Comparison of ENCODE assay signal across 31 cellular contexts in the genomic region with DNA sequence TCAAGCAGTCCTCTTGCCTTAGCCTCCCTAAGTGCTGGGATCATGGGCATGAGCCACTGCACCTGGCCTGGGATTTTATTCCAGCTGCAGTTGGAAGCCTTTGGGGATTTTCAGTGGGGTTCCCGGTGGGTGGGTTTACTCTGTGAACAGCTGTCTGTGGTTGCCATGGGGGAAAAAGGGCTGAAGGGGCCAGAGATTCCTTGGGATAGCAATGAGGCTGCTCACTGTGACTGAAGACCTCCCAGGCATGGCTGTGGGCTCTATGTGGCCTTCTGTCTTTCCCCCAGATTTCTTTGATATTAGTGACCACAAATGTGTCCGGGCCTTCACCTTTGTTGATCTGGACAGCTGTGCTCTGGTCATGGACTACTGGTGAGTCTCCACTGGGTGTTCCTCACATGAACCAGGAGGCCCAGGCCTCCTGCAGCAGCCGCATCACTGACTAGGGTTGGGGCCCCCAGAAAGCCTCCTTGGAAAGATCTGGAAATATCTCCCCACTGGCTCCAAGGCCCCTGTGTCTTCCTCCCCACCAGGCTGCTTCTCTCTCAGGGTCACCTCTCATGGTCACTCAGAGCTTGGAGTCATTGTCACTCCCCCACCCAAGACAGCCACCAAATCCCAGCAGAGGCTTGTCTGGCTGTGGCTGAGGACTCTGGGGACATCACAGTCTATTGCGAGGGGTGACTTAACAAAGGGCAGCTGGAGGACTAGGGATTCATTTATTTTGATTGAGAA. TPM values are rescaled to one million over a fixed set of nuclear protein-coding genes. Genes with fewer than 3 reads are reported as not detected.
"Had no signal": no experiment of that assay in that cellular context is flagged by ENCODE, and none has a peak within 500 bp of the region (broad histone marks: within the 10 kb centered on the region; RNA-seq: fewer than 3 reads in every experiment).

No MANE protein-coding gene starts in this region.

- H3K27ac Mint-ChIP-seq: activated B cell treated with CpG ODN at 0.5 μM for 24 hours; activated CD4-positive, alpha-beta memory T cell treated with anti-CD3 and anti-CD28 coated beads for 36 hours; activated naive CD8-positive, alpha-beta T cell treated with anti-CD3 and anti-CD28 coated beads for 36 hours; activated T-helper 1 cell treated with anti-CD3 and anti-CD28 coated beads, Interleukin-12 subunit alpha, Interleukin-12 subunit beta, Interleukin-2, Interleukin-4 antibody, amounts not matched to agents 30 ng/mL and 10 ng/mL and 1 ng/mL, durations not matched to agents 14 hours and 24 hours and 36 hours had no signal

- H3K36me3 ChIP-seq: brain microvascular endothelial cell had no signal

- DNase-seq: activated B cell treated with CpG ODN at 0.5 μM for 24 hours; activated CD4-positive, alpha-beta memory T cell treated with anti-CD3 and anti-CD28 coated beads for 36 hours; activated CD4-positive, alpha-beta T cell treated with anti-CD3 and anti-CD28 coated beads for 4 hours; activated CD4-positive, alpha-beta T cell treated with anti-CD3 and anti-CD28 coated beads, Interleukin-2, amount 50 U/mL, for 1 hour; activated CD4-positive, CD25-positive, alpha-beta regulatory T cell treated with anti-CD3 and anti-CD28 coated beads, Interleukin-2, amount 50 U/mL, for 72 hours; activated CD8-positive, alpha-beta memory T cell treated with anti-CD3 and anti-CD28 coated beads, Interleukin-2, amount 50 U/mL, for 4 hours; activated effector memory CD4-positive, alpha-beta T cell treated with Interleukin-2 at 50 U/mL for 16 hours; activated naive CD4-positive, alpha-beta T cell treated with anti-CD3 and anti-CD28 coated beads, Interleukin-2, amount 50 U/mL, for 16 hours; activated naive CD8-positive, alpha-beta T cell treated with anti-CD3 and anti-CD28 coated beads for 36 hours; activated T-cell treated with anti-CD3 and anti-CD28 coated beads for 4 hours; activated T-cell treated with anti-CD3 and anti-CD28 coated beads, Interleukin-2, amount 50 U/mL, for 4 hours; amniotic stem cell; aorta; brain microvascular endothelial cell; central memory CD4-positive, alpha-beta T cell; NCI-H1105; NCI-H1417 treated with DMSO at 0.1 percent for 48 hours; NCI-H187 treated with DMSO at 0.1 percent for 48 hours; NCI-H2081 treated with DMSO at 0.1 percent for 48 hours; NCI-H226; NCI-H446 treated with DMSO at 0.1 percent for 48 hours; NCI-H524; SIG-M5; SW 1271; T-helper 1 cell; T-helper 2 cell; T-helper 9 cell had no signal

- H3K36me3 Mint-ChIP-seq: activated CD4-positive, alpha-beta memory T cell treated with anti-CD3 and anti-CD28 coated beads for 36 hours; activated naive CD8-positive, alpha-beta T cell treated with anti-CD3 and anti-CD28 coated beads for 36 hours had no signal

- H3K4me1 Mint-ChIP-seq: activated B cell treated with CpG ODN at 0.5 μM for 24 hours; activated naive CD8-positive, alpha-beta T cell treated with anti-CD3 and anti-CD28 coated beads for 36 hours had no signal

- H3K4me3 Mint-ChIP-seq: activated B cell treated with CpG ODN at 0.5 μM for 24 hours; activated CD4-positive, alpha-beta memory T cell treated with anti-CD3 and anti-CD28 coated beads for 36 hours; activated naive CD8-positive, alpha-beta T cell treated with anti-CD3 and anti-CD28 coated beads for 36 hours; activated T-cell treated with anti-CD3 and anti-CD28 coated beads, Interleukin-2, amount 50 U/mL, for 4 hours; activated T-helper 1 cell treated with anti-CD3 and anti-CD28 coated beads, Interleukin-12 subunit alpha, Interleukin-12 subunit beta, Interleukin-2, Interleukin-4 antibody, amounts not matched to agents 30 ng/mL and 10 ng/mL and 1 ng/mL, durations not matched to agents 14 hours and 24 hours and 36 hours had no signal

- ATAC-seq: activated T-cell treated with anti-CD3 and anti-CD28 coated beads, Interleukin-2, amount 50 U/mL, for 4 hours; Panc1 had no signal

- H3K27ac ChIP-seq: brain microvascular endothelial cell, VCaP had no signal

- H3K9me3 Mint-ChIP-seq: activated B cell treated with CpG ODN at 0.5 μM for 24 hours; activated CD4-positive, alpha-beta memory T cell treated with anti-CD3 and anti-CD28 coated beads for 36 hours; activated naive CD8-positive, alpha-beta T cell treated with anti-CD3 and anti-CD28 coated beads for 36 hours; activated T-cell treated with anti-CD3 and anti-CD28 coated beads, Interleukin-2, amount 50 U/mL, for 4 hours; activated T-helper 1 cell treated with anti-CD3 and anti-CD28 coated beads, Interleukin-12 subunit alpha, Interleukin-12 subunit beta, Interleukin-2, Interleukin-4 antibody, amounts not matched to agents 30 ng/mL and 10 ng/mL and 1 ng/mL, durations not matched to agents 14 hours and 24 hours and 36 hours had no signal

- H3K27me3 ChIP-seq: brain microvascular endothelial cell had no signal

- H3K27me3 Mint-ChIP-seq: activated B cell treated with CpG ODN at 0.5 μM for 24 hours; activated CD4-positive, alpha-beta memory T cell treated with anti-CD3 and anti-CD28 coated beads for 36 hours; activated naive CD8-positive, alpha-beta T cell treated with anti-CD3 and anti-CD28 coated beads for 36 hours had no signal

RNA-seq across cellular contexts. Expression of gene EFCAB8, which starts 33.4 kb away (rescaled TPM):
- total RNA-seq: MCF 10A had no signal
